8 cellular contexts compared by ENCODE assay signal in the genomic region with DNA sequence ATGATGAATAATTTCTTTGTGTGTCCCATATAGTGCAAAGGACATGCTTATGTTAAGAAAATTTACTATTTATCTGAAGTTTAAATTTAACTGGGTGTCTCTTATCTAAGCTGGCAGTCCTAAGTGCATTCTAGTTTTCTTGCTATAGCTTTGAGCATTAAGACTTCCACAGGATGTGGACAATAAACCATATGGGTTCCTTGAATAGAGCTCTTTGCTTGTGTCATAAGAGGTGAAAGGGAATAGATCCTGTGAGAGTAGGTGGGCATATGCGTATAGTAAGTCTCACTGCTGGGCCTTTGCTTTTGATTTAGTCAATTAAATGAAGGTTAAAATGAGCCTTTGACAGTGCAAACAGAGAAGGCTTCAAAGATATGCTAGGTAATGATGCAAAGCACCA.
"Had no signal": no experiment of that assay in that cellular context is flagged by ENCODE, and none has a peak within 500 bp of the region (broad histone marks: within the 10 kb centered on the region; RNA-seq: fewer than 3 reads in every experiment).

No MANE protein-coding gene starts in this region.

- H3K9ac ChIP-seq: GM23248 had no signal

- H3K27ac Mint-ChIP-seq: H9, HFFc6 had no signal

- DNase-seq: GM23248, GOT3, H7, H9, HCEC 1CT, HFFc6 had no signal

- H3K4me1 Mint-ChIP-seq: H9 had no signal

- H3K4me1 ChIP-seq: HAP-1 had no signal

- H2AFZ ChIP-seq: GM23248 had no signal

- H3K9me3 ChIP-seq: HAP-1 had no signal

- H3K9me3 Mint-ChIP-seq: H9, HFFc6 had no signal

- H3K4me3 Mint-ChIP-seq: H9, HFFc6 had no signal

- H3K27ac ChIP-seq: GM23248 had no signal

- H3K4me3 ChIP-seq: GM23248, HAP-1 had no signal

- ATAC-seq: HCT116 had no signal

- H3K36me3 ChIP-seq: HAP-1 had no signal
